9 cellular contexts compared by ENCODE assay signal in the genomic region with DNA sequence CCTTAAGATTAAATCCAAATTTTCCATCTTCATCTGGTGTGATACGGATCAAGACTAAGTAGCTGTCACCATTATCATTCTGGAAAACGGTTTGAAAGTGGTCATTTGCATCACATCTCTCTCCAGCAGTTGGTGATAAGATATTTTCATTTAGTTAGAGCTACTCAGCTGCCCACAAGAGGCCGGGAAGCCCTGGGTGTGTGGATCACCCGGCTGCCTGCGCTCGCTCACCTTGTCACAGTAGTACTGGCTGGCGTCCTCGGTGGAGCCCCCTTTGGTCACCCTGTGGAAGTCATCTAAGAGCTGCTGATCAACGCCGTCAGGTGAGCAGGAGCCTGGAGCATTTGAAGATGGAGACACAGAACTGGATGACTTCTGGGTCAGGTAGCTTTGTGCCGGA.
DNase-seq lines count a peak whose midpoint lies in the region; ATAC-seq and TF ChIP-seq lines count a peak whose summit lies in the region.
"Had no signal": no experiment of that assay in that cellular context is flagged by ENCODE, and none has a peak within 500 bp of the region (broad histone marks: within the 10 kb centered on the region; RNA-seq: fewer than 3 reads in every experiment).

No MANE protein-coding gene starts in this region.

- intact Hi-C loops in head of caudate nucleus (cut with DNase I), result no loop called here

- ATAC-seq in activated T-cell treated with anti-CD3 and anti-CD28 coated beads, Interleukin-2, amount 50 U/mL, for 72 hours (replicated peaks in 1 of 2), result peak in 1 of 2 donors; percentile 14
- ATAC-seq in activated T-cell treated with anti-CD3 and anti-CD28 coated beads, Interleukin-2, amount 50 U/mL, for 4 hours, result no peak
- ATAC-seq in stimulated activated naive CD8-positive, alpha-beta T cell treated with anti-CD3 and anti-CD28 coated beads, Interleukin-15, amount 100 ng/mL, for 72 hours, result peak; percentile 26

- peak overlapping the region; percentile 28 to 79 for H3K4me3 Mint-ChIP-seq in activated T-cell treated with anti-CD3 and anti-CD28 coated beads, Interleukin-2, amount 50 U/mL, for 72 hours
- no peak overlapping the region for H3K4me3 Mint-ChIP-seq in activated T-cell treated with anti-CD3 and anti-CD28 coated beads, Interleukin-2, amount 50 U/mL, for 4 hours
- peak overlapping the region; percentile 73 to 77 for H3K4me3 Mint-ChIP-seq in stimulated activated naive CD8-positive, alpha-beta T cell treated with anti-CD3 and anti-CD28 coated beads, Interleukin-15, amount 100 ng/mL, for 72 hours

- no peak overlapping the region for H3K4me3 ChIP-seq in NB4 (ENCODE audit: low read depth, low read length)
- no peak overlapping the region for H3K4me3 ChIP-seq in choroid plexus epithelial cell (ENCODE audit: low read depth, low read length)

- no peak for TF ChIP-seq POLR2A in NB4 (IDR thresholded peaks at IDR 0.05; ENCODE audit: extremely low read depth, insufficient read length)

- peaks cover 1 to 3% of the 10 kb centered on the region in 2 donors for H3K36me3 Mint-ChIP-seq in activated T-cell treated with anti-CD3 and anti-CD28 coated beads, Interleukin-2, amount 50 U/mL, for 72 hours (ENCODE audit: insufficient read depth in 2 of 2)
- H3K36me3 Mint-ChIP-seq in activated T-cell treated with anti-CD3 and anti-CD28 coated beads, Interleukin-2, amount 50 U/mL, for 4 hours (ENCODE audit: insufficient read depth), result no peaks in the 10 kb centered on the region

- H3K9me3 Mint-ChIP-seq in activated T-cell treated with anti-CD3 and anti-CD28 coated beads, Interleukin-2, amount 50 U/mL, for 72 hours, result no peaks in the 10 kb centered on the region
- H3K9me3 Mint-ChIP-seq in activated T-cell treated with anti-CD3 and anti-CD28 coated beads, Interleukin-2, amount 50 U/mL, for 4 hours, result no peaks in the 10 kb centered on the region
- no peaks in the 10 kb centered on the region for H3K9me3 Mint-ChIP-seq in stimulated activated naive CD8-positive, alpha-beta T cell treated with anti-CD3 and anti-CD28 coated beads, Interleukin-15, amount 100 ng/mL, for 72 hours

- no peak overlapping the region for H3K27ac Mint-ChIP-seq in activated T-cell treated with anti-CD3 and anti-CD28 coated beads, Interleukin-2, amount 50 U/mL, for 72 hours
- no peak overlapping the region for H3K27ac Mint-ChIP-seq in stimulated activated naive CD8-positive, alpha-beta T cell treated with anti-CD3 and anti-CD28 coated beads, Interleukin-15, amount 100 ng/mL, for 72 hours

- peaks cover 71% of the 10 kb centered on the region for H3K4me1 Mint-ChIP-seq in activated T-cell treated with anti-CD3 and anti-CD28 coated beads, Interleukin-2, amount 50 U/mL, for 72 hours (ENCODE audit: low read depth)
- peaks cover 2% of the 10 kb centered on the region for H3K4me1 Mint-ChIP-seq in activated T-cell treated with anti-CD3 and anti-CD28 coated beads, Interleukin-2, amount 50 U/mL, for 4 hours (ENCODE audit: low read depth)
- peaks cover 53% of the 10 kb centered on the region for H3K4me1 Mint-ChIP-seq in stimulated activated naive CD8-positive, alpha-beta T cell treated with anti-CD3 and anti-CD28 coated beads, Interleukin-15, amount 100 ng/mL, for 72 hours

- peak; percentile 43 to 61 for DNase-seq in activated T-cell treated with anti-CD3 and anti-CD28 coated beads, Interleukin-2, amount 50 U/mL, for 72 hours
- DNase-seq in activated T-cell treated with anti-CD3 and anti-CD28 coated beads, Interleukin-2, amount 50 U/mL, for 4 hours, result no peak
- DNase-seq in NB4 (ENCODE audit: low read depth) (no peak), choroid plexus epithelial cell (ENCODE audit: low read depth) (no peak), head of caudate nucleus (no peak), NCI-H2196 treated with DMSO at 0.1 percent for 48 hours (lab: John Stamatoyannopoulos, UW; ENCODE audit: unreplicated experiment) (no peak), UCSD-AML1 (lab: John Stamatoyannopoulos, UW; ENCODE audit: unreplicated experiment) (no peak)
- peak in 1 of 2 donors; percentile 51 for DNase-seq in stimulated activated naive CD8-positive, alpha-beta T cell treated with anti-CD3 and anti-CD28 coated beads, Interleukin-15, amount 100 ng/mL, for 72 hours
- DNase-seq: NCI-H2029 had no signal

- TF ChIP-seq CTCF in NB4 (IDR thresholded peaks at IDR 0.05; ENCODE audit: low read depth, low read length), result peak; percentile 24
- TF ChIP-seq CTCF in choroid plexus epithelial cell (conservative IDR thresholded peaks at IDR 0.05; ENCODE audit: low read depth, low read length), result peak; percentile 21

- H3K27me3 Mint-ChIP-seq in activated T-cell treated with anti-CD3 and anti-CD28 coated beads, Interleukin-2, amount 50 U/mL, for 72 hours (ENCODE audit: low read depth), result peaks cover 11% of the 10 kb centered on the region
- peaks cover 5% of the 10 kb centered on the region for H3K27me3 Mint-ChIP-seq in activated T-cell treated with anti-CD3 and anti-CD28 coated beads, Interleukin-2, amount 50 U/mL, for 4 hours (ENCODE audit: low read depth)
- H3K27me3 Mint-ChIP-seq in stimulated activated naive CD8-positive, alpha-beta T cell treated with anti-CD3 and anti-CD28 coated beads, Interleukin-15, amount 100 ng/mL, for 72 hours, result peaks cover 19% of the 10 kb centered on the region

Comparison
In these comparisons a context has a peak if more than half of its experiments do, and no peak if none do; other contexts are left out.
1. DNase-seq: peak in activated T-cell treated with anti-CD3 and anti-CD28 coated beads, Interleukin-2, amount 50 U/mL, for 72 hours (2 of 2); none in activated T-cell treated with anti-CD3 and anti-CD28 coated beads, Interleukin-2, amount 50 U/mL, for 4 hours (single experiment), NB4 (single experiment), choroid plexus epithelial cell (single experiment), head of caudate nucleus (0 of 42), NCI-H2196 treated with DMSO at 0.1 percent for 48 hours (single experiment) and UCSD-AML1 (single experiment).